Comparison of ENCODE assay signal across 8 cellular contexts in genomic region chr6:11460001-11460668, GRCh38.
A peak's percentile ranks its signal among the peaks of the same experiment; 100 is the strongest.
DNase-seq lines count a peak whose midpoint lies in the region; ATAC-seq and TF ChIP-seq lines count a peak whose summit lies in the region.

No MANE protein-coding gene starts in this region.

- 0 out of 2 replicates have a peak overlapping the region, but pooled peaks have one; percentile 8 for H3K4ac ChIP-seq in IMR-90 (ENCODE audit: low read depth, low read length)

- H3K27ac ChIP-seq in CD4-positive, alpha-beta memory T cell (ENCODE audit: low read depth, low read length), result no peak overlapping the region
- H3K27ac ChIP-seq in IMR-90 (ENCODE audit: insufficient read depth, low read length) (no peak overlapping the region), brain microvascular endothelial cell (no peak overlapping the region), transverse colon (peak overlapping the region in 2 of 4 donors; percentile 4 to 15)

- intact Hi-C loops in CD4-positive, alpha-beta memory T cell (cut with micrococcal nuclease), result loop anchor here (1.0 to 2.0 kb wide), 2 partner anchors 77 to 288 kb away; no protein-coding TSS in a partner anchor
- intact Hi-C loops in IMR-90 (cut with micrococcal nuclease) (no loop called here), transverse colon (cut with DNase I; ENCODE audit: low total_unique reads) (no loop called here)

- peak in 3 of 5 donors; percentile 5 to 10 (median 9) for DNase-seq in CD4-positive, alpha-beta memory T cell
- DNase-seq in IMR-90 (peak; percentile 20), brain microvascular endothelial cell (peak; percentile 24), transverse colon (no peak), BE2C (no peak), cerebellum (ENCODE audit: low spot score) (no peak)
- DNase-seq in stimulated activated CD4-positive, alpha-beta T cell treated with anti-CD3 and anti-CD28 coated beads, Interleukin-12 subunit alpha, Interleukin-12 subunit beta, amount 100 ng/mL, for 4 hours, result no peak

- 0 out of 2 replicates have a peak overlapping the region, but pooled peaks have one; percentile 51 for H2AK5ac ChIP-seq in IMR-90 (ENCODE audit: low read depth, low read length)

- dilution Hi-C loops in IMR-90 (cut with HindIII; ENCODE audit: low sequenced_read_pairs, unreplicated experiment), result no loop called here

- H3K56ac ChIP-seq in IMR-90 (ENCODE audit: extremely low read depth, insufficient read depth, low read length), result no peak overlapping the region

- peaks cover 19% of the 10 kb centered on the region for H3K4me1 ChIP-seq in CD4-positive, alpha-beta memory T cell (ENCODE audit: insufficient read depth, low read length)
- H3K4me1 ChIP-seq in IMR-90 (ENCODE audit: control insufficient read depth, insufficient read depth, low read length) (peaks cover 5% of the 10 kb centered on the region), transverse colon (peaks cover 0 to 5% (median 2%) of the 10 kb centered on the region in 4 donors), BE2C (no peaks in the 10 kb centered on the region)

- no peak for TF ChIP-seq EP300 in transverse colon (IDR thresholded peaks at IDR 0.05; ENCODE audit: low read depth)

- H3K9me3 ChIP-seq in CD4-positive, alpha-beta memory T cell (ENCODE audit: control insufficient read depth in 1 of 2, low read length in 2 of 2), result no peaks in the 10 kb centered on the region
- H3K9me3 ChIP-seq in IMR-90 (ENCODE audit: control insufficient read depth, insufficient read depth, low read length) (no peaks in the 10 kb centered on the region; the same call in 1 of the 2 replicates), transverse colon (no peaks in the 10 kb centered on the region), BE2C (no peaks in the 10 kb centered on the region; the same call in 1 of the 2 replicates)

- TF ChIP-seq POLR2A in IMR-90 (IDR thresholded peaks at IDR 0.05; ENCODE audit: low read depth, low read length) (no peak), transverse colon (IDR thresholded peaks at IDR 0.05) (no peak)

- peak overlapping the region in 4 of 7 donors; percentile 2 to 53 (median 12) for H3K27ac Mint-ChIP-seq in CD4-positive, alpha-beta memory T cell

- H2BK120ac ChIP-seq in IMR-90 (ENCODE audit: low read depth, low read length), result no peak overlapping the region

- CTCF ChIA-PET in CD4-positive, alpha-beta memory T cell (lab: Charles Lee; ENCODE audit: partially characterized antibody), result interaction anchor here (0.6 to 2.3 kb wide), 11 partner anchors 11 to 316 kb away, joined by 3 to 8 read pairs (median 3); no protein-coding TSS in a partner anchor
- CTCF ChIA-PET in IMR-90 (lab: Yijun Ruan, JAX), result no interaction called here

- BruUV-seq in IMR-90 (replicated peaks; lab: Mats Ljungman, UMichigan), result no TSS peak

- H3K4me3 Mint-ChIP-seq in CD4-positive, alpha-beta memory T cell, result peak overlapping the region in 6 of 8 donors; percentile 1 to 57 (median 31)

- H3K9me3 Mint-ChIP-seq in CD4-positive, alpha-beta memory T cell, result peaks cover 0 to 3% (median 0%) of the 10 kb centered on the region in 8 donors

- no peak overlapping the region for H3K4me2 ChIP-seq in IMR-90 (ENCODE audit: low read depth, low read length)

- TF ChIP-seq RAD21 in IMR-90 (IDR thresholded peaks at IDR 0.05; ENCODE audit: low read length), result no peak

- H4K8ac ChIP-seq in IMR-90 (ENCODE audit: low read depth in 2 of 2, low read length in 2 of 2), result peak overlapping the region in 1 of 2 experiments; percentile 13; a peak in 1 of 4 replicates

- no peaks in the 10 kb centered on the region for H3K36me3 ChIP-seq in CD4-positive, alpha-beta memory T cell (ENCODE audit: insufficient read depth, low read length)
- H3K36me3 ChIP-seq in IMR-90 (ENCODE audit: control insufficient read depth, insufficient read depth, low read length) (no peaks in the 10 kb centered on the region), brain microvascular endothelial cell (replicated peaks) (no peaks in the 10 kb centered on the region), transverse colon (no peaks in the 10 kb centered on the region), BE2C (no peaks in the 10 kb centered on the region)

- no peak overlapping the region for H3K9ac ChIP-seq in IMR-90 (ENCODE audit: low read depth, low read length)

- H3K27me3 ChIP-seq in CD4-positive, alpha-beta memory T cell (ENCODE audit: insufficient read depth, low read length), result no peaks in the 10 kb centered on the region
- H3K27me3 ChIP-seq in IMR-90 (ENCODE audit: control insufficient read depth, insufficient read depth, low read length) (no peaks in the 10 kb centered on the region), brain microvascular endothelial cell (replicated peaks) (no peaks in the 10 kb centered on the region), transverse colon (no peaks in the 10 kb centered on the region), BE2C (no peaks in the 10 kb centered on the region)

- peak overlapping the region; percentile 34 for H2AFZ ChIP-seq in IMR-90 (replicated peaks; ENCODE audit: low read length, poor library complexity)

- H2BK5ac ChIP-seq in IMR-90 (ENCODE audit: low read depth, low read length, poor library complexity, severe bottlenecking), result no peak overlapping the region

- TF ChIP-seq CTCF in IMR-90 (conservative IDR thresholded peaks at IDR 0.05; ENCODE audit: low read depth, low read length) (no peak), brain microvascular endothelial cell (IDR thresholded peaks at IDR 0.05; ENCODE audit: low read depth, low read length, missing control alignments) (peak; percentile 35), transverse colon (IDR thresholded peaks at IDR 0.05) (peak in 3 of 5 experiments; percentile 11 to 35 (median 23)), BE2C (IDR thresholded peaks at IDR 0.05; ENCODE audit: low read depth, low read length) (no peak)

- H4K91ac ChIP-seq in IMR-90 (ENCODE audit: insufficient read depth, low read depth, low read length), result no peak overlapping the region

- H3K4me3 ChIP-seq in CD4-positive, alpha-beta memory T cell (ENCODE audit: low read length in 2 of 2), result no peak overlapping the region
- H3K4me3 ChIP-seq in IMR-90 (ENCODE audit: insufficient read depth, low read depth, low read length) (no peak overlapping the region), brain microvascular endothelial cell (ENCODE audit: low read depth, low read length) (no peak overlapping the region), transverse colon (no peak overlapping the region), BE2C (ENCODE audit: low read depth, low read length) (no peak overlapping the region)

- no peak overlapping the region for H2AK9ac ChIP-seq in IMR-90 (replicated peaks; ENCODE audit: low read depth, low read length, poor library complexity)

- H3K36me3 Mint-ChIP-seq in CD4-positive, alpha-beta memory T cell, result no peaks in the 10 kb centered on the region

- ATAC-seq in GM19328 (IDR thresholded peaks at IDR 0.05; ENCODE audit: unreplicated experiment), result peak; percentile 37
- no peak for ATAC-seq in IMR-90 (ENCODE audit: low read depth)

- H3K79me1 ChIP-seq in IMR-90 (ENCODE audit: low read depth in 1 of 2, low read length in 2 of 2), result no peaks in the 10 kb centered on the region

- H3K14ac ChIP-seq in IMR-90 (replicated peaks; ENCODE audit: low read depth, low read length), result no peak overlapping the region

- H3K9me1 ChIP-seq in IMR-90 (ENCODE audit: insufficient read depth, low read length), result no peaks in the 10 kb centered on the region

- POLR2A ChIA-PET in CD4-positive, alpha-beta memory T cell (lab: Charles Lee; ENCODE audit: partially characterized antibody), result interaction anchor here (1.0 to 1.4 kb wide), 2 partner anchors 227 to 236 kb away, joined by 3 to 4 read pairs; partner anchors contain the start of gene NEDD9
- POLR2A ChIA-PET in IMR-90 (lab: Charles Lee; ENCODE audit: unreplicated experiment), result no interaction called here

- no peak overlapping the region for H2BK20ac ChIP-seq in IMR-90 (ENCODE audit: low read depth, low read length)

- H3K18ac ChIP-seq in IMR-90 (ENCODE audit: low read depth, low read length), result peak overlapping the region; percentile 7; the same call in 1 of the 2 replicates

- 86% methylated on average over 1 of the region's 4 CpGs; no CpG with 5 or more reads in 1 of the 2 experiments for WGBS in IMR-90 (ENCODE audit: extremely low coverage in 2 of 2, insufficient read length in 1 of 2), 2 experiments
- 89 to 94% methylated on average over 4 of the region's 4 CpGs for WGBS in transverse colon (ENCODE audit: low coverage in 1 of 2), 2 donors

- no peaks in the 10 kb centered on the region for H4K20me1 ChIP-seq in IMR-90 (ENCODE audit: insufficient read depth, low read length)

- no peak overlapping the region; the same call in 2 of the 3 replicates for H2BK15ac ChIP-seq in IMR-90 (ENCODE audit: low read depth, low read length)

- H3K23ac ChIP-seq in IMR-90 (ENCODE audit: low read depth, low read length), result no peak overlapping the region

- no peak overlapping the region for H4K5ac ChIP-seq in IMR-90 (ENCODE audit: low read depth, low read length)

- H3K27me3 Mint-ChIP-seq in CD4-positive, alpha-beta memory T cell, result no peaks in the 10 kb centered on the region

- in situ Hi-C loops in IMR-90 (cut with MboI; ENCODE audit: low sequenced_read_pairs) (no loop called here), brain microvascular endothelial cell (cut with HindIII; ENCODE audit: low pct_ligation_motif_present, low sequenced_read_pairs) (no loop called here), transverse colon (cut with MboI; ENCODE audit: low pct_ligation_motif_present in 1 of 4, low pct_unique_long_range_greater_than_20kb in 1 of 4, low sequenced_read_pairs in 3 of 4) (no loop called here)

- H3K4me1 Mint-ChIP-seq in CD4-positive, alpha-beta memory T cell, result peaks cover 16 to 25% (median 22%) of the 10 kb centered on the region in 4 donors

TF ChIP-seq in IMR-90, 13 proteins besides CTCF, POLR2A, EP300 and RAD21 (continues in another document):
- no peak for TF ChIP-seq CHD1 (IDR thresholded peaks at IDR 0.05; ENCODE audit: low read depth, low read length)
- TF ChIP-seq FOS (IDR thresholded peaks at IDR 0.05; ENCODE audit: low read depth, low read length), result no peak
- no peak for TF ChIP-seq BHLHE40 (IDR thresholded peaks at IDR 0.05; ENCODE audit: low read depth, low read length)
- TF ChIP-seq NFE2L2 (IDR thresholded peaks at IDR 0.05; ENCODE audit: low read depth, low read length), result no peak
- TF ChIP-seq RFX5 (IDR thresholded peaks at IDR 0.05; ENCODE audit: low read depth, low read length), result no peak
- no peak for TF ChIP-seq MAFK (IDR thresholded peaks at IDR 0.05; ENCODE audit: low read depth, low read length)
- TF ChIP-seq USF2 (IDR thresholded peaks at IDR 0.05; ENCODE audit: low read depth, low read length), result no peak
- TF ChIP-seq RCOR1 (IDR thresholded peaks at IDR 0.05; ENCODE audit: insufficient replicate concordance, low read length), result no peak
- no peak for TF ChIP-seq MXI1 (IDR thresholded peaks at IDR 0.05; ENCODE audit: borderline replicate concordance, low read depth, low read length)

Comparison
In these comparisons a context has a peak if more than half of its experiments do, and no peak if none do; other contexts are left out.
1. DNase-seq: peak in CD4-positive, alpha-beta memory T cell (3 of 5), IMR-90 (single experiment) and brain microvascular endothelial cell (single experiment); none in transverse colon (single experiment), BE2C (single experiment), stimulated activated CD4-positive, alpha-beta T cell treated with anti-CD3 and anti-CD28 coated beads, Interleukin-12 subunit alpha, Interleukin-12 subunit beta, amount 100 ng/mL, for 4 hours (single experiment) and cerebellum (single experiment).
2. CTCF ChIP-seq: peak in brain microvascular endothelial cell (single experiment) and transverse colon (3 of 5); none in IMR-90 (single experiment) and BE2C (single experiment).